10 cellular contexts compared by ENCODE assay signal in genomic region chr9:78210841-78211301, GRCh38. TPM values are rescaled to one million over a fixed set of nuclear protein-coding genes. Genes with fewer than 3 reads are reported as not detected.
DNase-seq lines count a peak whose midpoint lies in the region; ATAC-seq and TF ChIP-seq lines count a peak whose summit lies in the region.
"Had no signal": no experiment of that assay in that cellular context is flagged by ENCODE, and none has a peak within 500 bp of the region (broad histone marks: within the 10 kb centered on the region; RNA-seq: fewer than 3 reads in every experiment).

No MANE protein-coding gene starts in this region.

- no peak overlapping the region for H3K4me3 Mint-ChIP-seq in activated CD8-positive, alpha-beta memory T cell treated with anti-CD3 and anti-CD28 coated beads, Interleukin-2, amount 10 ng/mL, durations not matched to agents 7 days and 5 days
- H3K4me3 Mint-ChIP-seq in natural killer cell, result peak overlapping the region; percentile 77

- TF ChIP-seq CTCF in natural killer cell (IDR thresholded peaks at IDR 0.05), result no peak

- no peaks in the 10 kb centered on the region for H3K36me3 ChIP-seq in KOPT-K1 (ENCODE audit: insufficient read depth, low read length)
- H3K36me3 ChIP-seq: vagina had no signal

- peak; percentile 41 for DNase-seq in activated CD8-positive, alpha-beta memory T cell treated with anti-CD3 and anti-CD28 coated beads, Interleukin-2, amount 10 ng/mL, durations not matched to agents 7 days and 5 days
- no peak for DNase-seq in activated CD8-positive, alpha-beta memory T cell treated with anti-CD3 and anti-CD28 coated beads, Interleukin-2, amount 50 U/mL, for 4 hours
- DNase-seq in natural killer cell (no peak), NCI-H1694 (lab: John Stamatoyannopoulos, UW) (no peak), NCI-H1930 (lab: John Stamatoyannopoulos, UW) (no peak), iPS-NIHi11 (ENCODE audit: low spot score) (no peak)

- no peaks in the 10 kb centered on the region for H3K9me3 Mint-ChIP-seq in activated CD8-positive, alpha-beta memory T cell treated with anti-CD3 and anti-CD28 coated beads, Interleukin-2, amount 10 ng/mL, durations not matched to agents 7 days and 5 days (ENCODE audit: low read depth)
- H3K9me3 Mint-ChIP-seq in natural killer cell, result no peaks in the 10 kb centered on the region

- H3K9me3 ChIP-seq in KOPT-K1 (ENCODE audit: insufficient read depth, low read length, poor library complexity, severe bottlenecking), result no peaks in the 10 kb centered on the region
- H3K9me3 ChIP-seq: A549, vagina had no signal

- peak; percentile 54 for ATAC-seq in activated CD8-positive, alpha-beta memory T cell treated with anti-CD3 and anti-CD28 coated beads, Interleukin-2, amount 10 ng/mL, durations not matched to agents 7 days and 5 days
- ATAC-seq in GM21825 (IDR thresholded peaks at IDR 0.05; ENCODE audit: unreplicated experiment), result peak; percentile 85
- peak; percentile 64 to 77 (median 69) for ATAC-seq in natural killer cell
- ATAC-seq: A549 had no signal

- no peaks in the 10 kb centered on the region for H3K36me3 Mint-ChIP-seq in activated CD8-positive, alpha-beta memory T cell treated with anti-CD3 and anti-CD28 coated beads, Interleukin-2, amount 10 ng/mL, durations not matched to agents 7 days and 5 days
- H3K36me3 Mint-ChIP-seq in natural killer cell, result no peaks in the 10 kb centered on the region

- CTCF ChIA-PET in activated CD8-positive, alpha-beta memory T cell treated with anti-CD3 and anti-CD28 coated beads, Interleukin-2, amount 10 ng/mL, durations not matched to agents 7 days and 5 days (lab: Charles Lee), result interaction anchor here (0.7 to 2.0 kb wide), 6 partner anchors 10 to 754 kb away, joined by 3 to 6 read pairs (median 3); no protein-coding TSS in a partner anchor

- intact Hi-C loops in natural killer cell (cut with micrococcal nuclease), result loop anchor here (1.0 to 10.0 kb wide), 4 partner anchors 25 to 376 kb away; partner anchors contain the start of genes CEP78 and GNAQ

- H3K27me3 Mint-ChIP-seq in activated CD8-positive, alpha-beta memory T cell treated with anti-CD3 and anti-CD28 coated beads, Interleukin-2, amount 10 ng/mL, durations not matched to agents 7 days and 5 days, result no peaks in the 10 kb centered on the region
- no peaks in the 10 kb centered on the region for H3K27me3 Mint-ChIP-seq in natural killer cell (ENCODE audit: low read depth in 2 of 2)

- H3K27ac ChIP-seq in KOPT-K1 (ENCODE audit: low read depth, low read length, poor library complexity, severe bottlenecking), result peak overlapping the region; percentile 53
- H3K27ac ChIP-seq: A549, vagina had no signal

- peak overlapping the region; percentile 35 for H3K27ac Mint-ChIP-seq in activated CD8-positive, alpha-beta memory T cell treated with anti-CD3 and anti-CD28 coated beads, Interleukin-2, amount 10 ng/mL, durations not matched to agents 7 days and 5 days
- peak overlapping the region; percentile 83 to 90 for H3K27ac Mint-ChIP-seq in natural killer cell

- H3K4me1 Mint-ChIP-seq in activated CD8-positive, alpha-beta memory T cell treated with anti-CD3 and anti-CD28 coated beads, Interleukin-2, amount 10 ng/mL, durations not matched to agents 7 days and 5 days, result peaks cover 30% of the 10 kb centered on the region
- H3K4me1 Mint-ChIP-seq in natural killer cell, result peaks cover 52 to 57% of the 10 kb centered on the region in 2 donors

RNA-seq across cellular contexts. Expression of gene CEP78, which starts 25.0 kb away (rescaled TPM):
- 10 to 100 TPM; 44.4 to 54.0 TPM for total RNA-seq in activated CD8-positive, alpha-beta memory T cell treated with anti-CD3 and anti-CD28 coated beads, Interleukin-2, amount 10 ng/mL, durations not matched to agents 7 days and 5 days
- 100 to 1,000 TPM; 204 to 304 (median 253) TPM for total RNA-seq in natural killer cell
